Comparison of ENCODE assay signal across 27 cellular contexts in the genomic region with DNA sequence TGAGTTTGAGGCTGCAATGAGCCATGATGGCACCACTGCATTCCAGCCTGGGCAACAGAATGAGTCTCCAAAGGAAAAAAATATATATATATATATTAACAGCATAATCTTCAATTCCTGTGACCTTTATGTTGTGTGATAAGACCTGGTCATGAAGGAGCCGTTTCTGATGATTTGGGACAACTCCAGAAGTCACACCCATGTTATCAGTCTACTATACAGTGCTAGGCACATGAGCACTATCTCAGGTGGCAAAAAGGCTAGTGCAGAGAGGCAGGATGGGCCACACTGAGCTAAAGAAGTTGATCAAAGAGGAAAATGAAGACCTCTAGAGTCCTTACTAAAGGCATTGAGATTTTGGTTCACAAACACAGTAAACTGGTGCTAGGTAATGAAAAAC.
"Had no signal": no experiment of that assay in that cellular context is flagged by ENCODE, and none has a peak within 500 bp of the region (broad histone marks: within the 10 kb centered on the region; RNA-seq: fewer than 3 reads in every experiment).

No MANE protein-coding gene starts in this region.

- H3K4me3 ChIP-seq: stomach, suprapubic skin, testis, thoracic aorta, thyroid gland, tibial artery, tibial nerve, transverse colon, upper lobe of left lung, upper lobe of right lung, uterus, vagina had no signal

- H3K27me3 ChIP-seq: stomach, suprapubic skin, testis, thyroid gland, tibial artery, tibial nerve, transverse colon, upper lobe of left lung, uterus, vagina had no signal

- H3K27ac ChIP-seq: stomach, suprapubic skin, testis, thoracic aorta, thyroid gland, tibial artery, tibial nerve, transverse colon, upper lobe of left lung, upper lobe of right lung, uterus, vagina had no signal

- H3K36me3 ChIP-seq: stomach, suprapubic skin, thoracic aorta, thyroid gland, tibial artery, tibial nerve, transverse colon, upper lobe of left lung, upper lobe of right lung, uterus, vagina had no signal

- FAIRE-seq: urothelium cell line had no signal

- DNase-seq: stimulated activated CD4-positive, alpha-beta T cell treated with anti-CD3 and anti-CD28 coated beads, Interleukin-2, amount 100 ng/mL, for 48 hours; stimulated activated CD4-positive, alpha-beta T cell treated with anti-CD3 and anti-CD28 coated beads, Interleukin-4, amount 100 ng/mL, for 1 hour; stimulated activated CD4-positive, alpha-beta T cell treated with anti-CD3 and anti-CD28 coated beads, Interleukin-4, amount 100 ng/mL, for 24 hours; stimulated activated CD4-positive, alpha-beta T cell treated with anti-CD3 and anti-CD28 coated beads, Interleukin-4, amount 100 ng/mL, for 4 hours; stimulated activated CD8-positive, alpha-beta memory T cell treated with anti-CD3 and anti-CD28 coated beads, Interleukin-4, amount 100 ng/mL, for 48 hours; stimulated activated naive B cell treated with anti-CD40 and anti-IgM and Interleukin-4, amounts not matched to agents 10 μg/mL and 1 μg/mL and 100 μg/mL, for 72 hours; stimulated activated naive CD4-positive, alpha-beta T cell; stimulated activated naive CD4-positive, alpha-beta T cell treated with Interleukin-2 at 50 U/mL for 16 hours; stimulated activated naive CD8-positive, alpha-beta T cell treated with anti-CD3 and anti-CD28 coated beads, Interleukin-15, amount 100 ng/mL, for 72 hours; stimulated activated naive CD8-positive, alpha-beta T cell treated with anti-CD3 and anti-CD28 coated beads, Interleukin-15, Interleukin-2, amounts not matched to agents 100 U/mL and 50 U/mL, for 24 hours; stomach; substantia nigra; testis; thyroid gland; tibial artery; transverse colon; trophoblast cell; upper lobe of left lung; upper lobe of right lung; uterus had no signal

- H3K4me1 ChIP-seq: stomach, suprapubic skin, testis, thyroid gland, tibial artery, tibial nerve, upper lobe of left lung, upper lobe of right lung, uterus, vagina had no signal

- ATAC-seq: stimulated activated effector memory CD8-positive, alpha-beta T cell treated with anti-CD3 and anti-CD28 coated beads, Interleukin-12 subunit alpha, Interleukin-12 subunit beta, amount 100 ng/mL, for 72 hours; stimulated activated memory B cell treated with anti-CD40 and anti-IgM and Interleukin-4, amounts not matched to agents 10 μg/mL and 1 μg/mL and 100 μg/mL, for 72 hours; stimulated activated naive B cell treated with anti-CD40 and anti-IgM and Interleukin-4, amounts not matched to agents 10 μg/mL and 1 μg/mL and 100 μg/mL, for 72 hours; stimulated activated naive CD8-positive, alpha-beta T cell treated with anti-CD3 and anti-CD28 coated beads, Interleukin-15, amount 100 ng/mL, for 72 hours; stimulated activated naive CD8-positive, alpha-beta T cell treated with anti-CD3 and anti-CD28 coated beads, Interleukin-15, Interleukin-2, amounts not matched to agents 100 U/mL and 50 U/mL, for 24 hours; upper lobe of right lung had no signal

- H3K9me3 ChIP-seq: stomach, suprapubic skin, testis, thoracic aorta, thyroid gland, tibial artery, tibial nerve, transverse colon, upper lobe of left lung, upper lobe of right lung, uterus, vagina had no signal
